ENCODE assay signal across 18 cellular contexts in the genomic region with DNA sequence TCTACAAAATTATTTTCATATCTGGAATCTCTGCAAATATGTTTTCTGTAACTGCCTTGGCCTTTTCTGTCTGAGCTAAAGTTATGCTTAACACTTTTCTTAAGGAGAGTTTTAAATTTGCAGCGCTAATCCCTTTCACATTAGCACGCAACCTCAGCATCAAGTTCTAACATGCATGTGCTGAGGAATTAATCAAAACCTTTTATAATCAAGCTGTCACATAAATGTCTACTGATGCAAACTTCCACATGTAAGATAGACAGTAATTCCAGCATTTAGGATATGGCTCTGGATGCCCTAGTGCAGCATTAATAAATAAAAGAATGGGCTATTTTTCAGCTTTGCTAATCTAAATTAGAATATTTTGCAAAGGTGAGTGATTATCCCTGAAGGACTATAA. TPM values are rescaled to one million over a fixed set of nuclear protein-coding genes. Genes with fewer than 3 reads are reported as not detected.
DNase-seq lines count a peak whose midpoint lies in the region; ATAC-seq and TF ChIP-seq lines count a peak whose summit lies in the region.
"Had no signal": no experiment of that assay in that cellular context is flagged by ENCODE, and none has a peak within 500 bp of the region (broad histone marks: within the 10 kb centered on the region; RNA-seq: fewer than 3 reads in every experiment).

No MANE protein-coding gene starts in this region.

- TF ChIP-seq CTCF in mesothelial cell of epicardium (IDR thresholded peaks at IDR 0.05; ENCODE audit: unreplicated experiment) (no peak), retinal pigment epithelial cell (conservative IDR thresholded peaks at IDR 0.05; ENCODE audit: low read depth, low read length) (no peak)

- no peaks in the 10 kb centered on the region for H3K27me3 Mint-ChIP-seq in mesothelial cell of epicardium (ENCODE audit: low read depth)
- H3K27me3 Mint-ChIP-seq in activated T-helper 17 cell treated with anti-CD3 and anti-CD28 coated beads, Interleukin-2, amount 50 U/mL, for 72 hours = peaks cover 5% of the 10 kb centered on the region
- H3K27me3 Mint-ChIP-seq: CD4-positive, CD25-positive, alpha-beta regulatory T cell had no signal

- no peaks in the 10 kb centered on the region for H3K9me3 Mint-ChIP-seq in mesothelial cell of epicardium
- no peaks in the 10 kb centered on the region for H3K9me3 Mint-ChIP-seq in activated T-helper 17 cell treated with anti-CD3 and anti-CD28 coated beads, Interleukin-2, amount 50 U/mL, for 72 hours
- H3K9me3 Mint-ChIP-seq: CD4-positive, CD25-positive, alpha-beta regulatory T cell; CD8-positive, alpha-beta T cell had no signal

- no peak overlapping the region for H3K4me3 ChIP-seq in retinal pigment epithelial cell (ENCODE audit: low read length)
- H3K4me3 ChIP-seq: BLaER1, GM23248 had no signal

- H3K36me3 Mint-ChIP-seq in mesothelial cell of epicardium = no peaks in the 10 kb centered on the region
- no peaks in the 10 kb centered on the region for H3K36me3 Mint-ChIP-seq in activated T-helper 17 cell treated with anti-CD3 and anti-CD28 coated beads, Interleukin-2, amount 50 U/mL, for 72 hours (ENCODE audit: low read depth)
- H3K36me3 Mint-ChIP-seq: CD4-positive, CD25-positive, alpha-beta regulatory T cell; CD8-positive, alpha-beta T cell had no signal

- peaks cover 35% of the 10 kb centered on the region for H3K4me1 Mint-ChIP-seq in mesothelial cell of epicardium
- no peaks in the 10 kb centered on the region for H3K4me1 Mint-ChIP-seq in activated T-helper 17 cell treated with anti-CD3 and anti-CD28 coated beads, Interleukin-2, amount 50 U/mL, for 72 hours
- H3K4me1 Mint-ChIP-seq: B cell; CD4-positive, CD25-positive, alpha-beta regulatory T cell had no signal

- peak overlapping the region; percentile 82 for H3K27ac Mint-ChIP-seq in mesothelial cell of epicardium
- H3K27ac Mint-ChIP-seq in activated T-helper 17 cell treated with anti-CD3 and anti-CD28 coated beads, Interleukin-2, amount 50 U/mL, for 72 hours = no peak overlapping the region
- H3K27ac Mint-ChIP-seq: B cell; CD4-positive, CD25-positive, alpha-beta regulatory T cell; CD8-positive, alpha-beta T cell had no signal

- DNase-seq in DMS 273 (lab: John Stamatoyannopoulos, UW; ENCODE audit: unreplicated experiment) (peak; percentile 30), DMS 273 treated with DMSO at 0.1 percent for 48 hours (lab: John Stamatoyannopoulos, UW) (no peak), mesothelial cell of epicardium (ENCODE audit: low spot score in 2 of 2, unreplicated experiment in 2 of 2) (no peak), retinal pigment epithelial cell (ENCODE audit: low read depth) (peak; percentile 54), NCI-H187 (lab: John Stamatoyannopoulos, UW) (no peak), hepatic stellate cell (ENCODE audit: low spot score) (no peak)
- DNase-seq: Caco-2; CD4-positive, CD25-positive, alpha-beta regulatory T cell; CD8-positive, alpha-beta T cell; DMS153; DND-41; GM23248; H7; HCEC 1CT had no signal

- no peak overlapping the region for H3K4me3 Mint-ChIP-seq in mesothelial cell of epicardium
- no peak overlapping the region for H3K4me3 Mint-ChIP-seq in activated T-helper 17 cell treated with anti-CD3 and anti-CD28 coated beads, Interleukin-2, amount 50 U/mL, for 72 hours
- H3K4me3 Mint-ChIP-seq: B cell; CD4-positive, CD25-positive, alpha-beta regulatory T cell; CD8-positive, alpha-beta T cell had no signal

- ATAC-seq in esophagus mucosa = peak; percentile 43
- ATAC-seq in activated T-helper 17 cell treated with anti-CD3 and anti-CD28 coated beads, Interleukin-2, amount 50 U/mL, for 72 hours (replicated peaks) = no peak
- ATAC-seq: CD8-positive, alpha-beta T cell had no signal

RNA-seq across cellular contexts. Expression of a gene that starts 17.5 kb away (rescaled TPM):
- 3.8 TPM for total RNA-seq in esophagus mucosa
- total RNA-seq in mesothelial cell of epicardium = 5.6 to 6.2 TPM (median 5.9 TPM) in 3 replicates
- total RNA-seq in activated T-helper 17 cell treated with anti-CD3 and anti-CD28 coated beads, Interleukin-2, amount 50 U/mL, for 72 hours = 10 to 100 TPM; 23.1 to 25.7 TPM

Comparison
In these comparisons a context has a peak if more than half of its experiments do, and no peak if none do; other contexts are left out.
1. DNase-seq: peak in DMS 273 (single experiment) and retinal pigment epithelial cell (single experiment); none in DMS 273 treated with DMSO at 0.1 percent for 48 hours (single experiment), mesothelial cell of epicardium (0 of 2), NCI-H187 (0 of 2) and hepatic stellate cell (single experiment).